Comparison of ENCODE assay signal across 1 cellular context in the genomic region with DNA sequence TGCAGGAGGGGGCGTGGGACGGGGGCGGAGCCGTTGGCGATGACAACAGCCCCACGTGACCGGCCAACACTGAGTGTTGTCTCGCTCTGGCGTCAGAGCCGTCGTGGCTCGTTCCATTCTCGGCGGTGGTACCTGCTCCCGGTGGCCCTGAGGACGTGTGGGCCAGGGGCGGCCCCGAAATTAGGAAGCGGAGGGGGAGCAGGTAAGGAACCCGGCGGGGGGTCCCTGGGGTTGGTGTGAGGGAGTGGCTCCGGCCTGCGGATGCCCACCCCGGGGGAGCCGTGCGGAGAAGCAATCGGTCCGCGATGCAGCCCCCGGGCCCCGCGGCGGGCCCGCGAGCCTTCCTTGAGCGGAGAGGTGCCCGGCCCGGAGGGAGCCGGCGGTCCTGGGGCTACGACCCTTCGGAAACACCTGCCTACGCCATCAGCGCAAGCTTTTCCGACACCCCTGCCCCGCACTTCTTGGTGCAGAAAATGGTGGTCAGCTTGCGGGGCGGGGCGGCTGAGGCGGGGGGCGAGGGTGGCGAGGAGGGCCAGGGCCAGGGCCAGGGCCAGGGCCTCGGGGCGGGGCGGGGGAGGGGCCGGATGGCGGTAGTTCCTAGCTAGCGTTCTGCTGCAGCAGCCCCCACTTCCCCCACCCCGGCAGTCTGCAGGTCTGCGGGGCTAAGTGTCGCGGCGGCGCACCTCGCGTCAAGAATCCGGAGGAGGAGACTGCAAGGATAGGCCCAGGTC.
TF ChIP-seq lines count a peak whose summit lies in the region.

A gene with protein sequence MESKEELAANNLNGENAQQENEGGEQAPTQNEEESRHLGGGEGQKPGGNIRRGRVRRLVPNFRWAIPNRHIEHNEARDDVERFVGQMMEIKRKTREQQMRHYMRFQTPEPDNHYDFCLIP (plus strand): TSS at position 72 of the 731 bp plus-strand sequence. CDS start 1,046 bp downstream, outside the sequence.

TF ChIP-seq in GM12878, 131 proteins besides CTCF, POLR2A, EP300 and RAD21 (continued from another document):
- TF ChIP-seq, protein P1, sequence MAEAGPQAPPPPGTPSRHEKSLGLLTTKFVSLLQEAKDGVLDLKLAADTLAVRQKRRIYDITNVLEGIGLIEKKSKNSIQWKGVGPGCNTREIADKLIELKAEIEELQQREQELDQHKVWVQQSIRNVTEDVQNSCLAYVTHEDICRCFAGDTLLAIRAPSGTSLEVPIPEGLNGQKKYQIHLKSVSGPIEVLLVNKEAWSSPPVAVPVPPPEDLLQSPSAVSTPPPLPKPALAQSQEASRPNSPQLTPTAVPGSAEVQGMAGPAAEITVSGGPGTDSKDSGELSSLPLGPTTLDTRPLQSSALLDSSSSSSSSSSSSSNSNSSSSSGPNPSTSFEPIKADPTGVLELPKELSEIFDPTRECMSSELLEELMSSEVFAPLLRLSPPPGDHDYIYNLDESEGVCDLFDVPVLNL (IDR thresholded peaks at IDR 0.05; ENCODE audit: low read depth, low read length) = no peak
- TF ChIP-seq, protein P2, sequence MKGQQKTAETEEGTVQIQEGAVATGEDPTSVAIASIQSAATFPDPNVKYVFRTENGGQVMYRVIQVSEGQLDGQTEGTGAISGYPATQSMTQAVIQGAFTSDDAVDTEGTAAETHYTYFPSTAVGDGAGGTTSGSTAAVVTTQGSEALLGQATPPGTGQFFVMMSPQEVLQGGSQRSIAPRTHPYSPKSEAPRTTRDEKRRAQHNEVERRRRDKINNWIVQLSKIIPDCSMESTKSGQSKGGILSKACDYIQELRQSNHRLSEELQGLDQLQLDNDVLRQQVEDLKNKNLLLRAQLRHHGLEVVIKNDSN (IDR thresholded peaks at IDR 0.05; ENCODE audit: borderline replicate concordance, extremely low read length, insufficient read depth, low read depth, low read length) = peak; percentile 92
- TF ChIP-seq BHLHE40 (IDR thresholded peaks at IDR 0.05; ENCODE audit: borderline replicate concordance in 1 of 2, low read depth in 2 of 2, low read length in 1 of 2) = peak in 1 of 2 experiments; percentile 44; a peak in 1 of 4 replicates
- peak; percentile 44; the same call in 1 of the 2 replicates for TF ChIP-seq RAD51 (IDR thresholded peaks at IDR 0.05)
- TF ChIP-seq, protein P3, sequence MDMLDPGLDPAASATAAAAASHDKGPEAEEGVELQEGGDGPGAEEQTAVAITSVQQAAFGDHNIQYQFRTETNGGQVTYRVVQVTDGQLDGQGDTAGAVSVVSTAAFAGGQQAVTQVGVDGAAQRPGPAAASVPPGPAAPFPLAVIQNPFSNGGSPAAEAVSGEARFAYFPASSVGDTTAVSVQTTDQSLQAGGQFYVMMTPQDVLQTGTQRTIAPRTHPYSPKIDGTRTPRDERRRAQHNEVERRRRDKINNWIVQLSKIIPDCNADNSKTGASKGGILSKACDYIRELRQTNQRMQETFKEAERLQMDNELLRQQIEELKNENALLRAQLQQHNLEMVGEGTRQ (IDR thresholded peaks at IDR 0.05; ENCODE audit: borderline replicate concordance, low read depth, low read length) = peak; percentile 50
- TF ChIP-seq SRF (IDR thresholded peaks at IDR 0.05; ENCODE audit: low read depth in 2 of 2, low read length in 2 of 2) = no peak
- TF ChIP-seq, protein P4, sequence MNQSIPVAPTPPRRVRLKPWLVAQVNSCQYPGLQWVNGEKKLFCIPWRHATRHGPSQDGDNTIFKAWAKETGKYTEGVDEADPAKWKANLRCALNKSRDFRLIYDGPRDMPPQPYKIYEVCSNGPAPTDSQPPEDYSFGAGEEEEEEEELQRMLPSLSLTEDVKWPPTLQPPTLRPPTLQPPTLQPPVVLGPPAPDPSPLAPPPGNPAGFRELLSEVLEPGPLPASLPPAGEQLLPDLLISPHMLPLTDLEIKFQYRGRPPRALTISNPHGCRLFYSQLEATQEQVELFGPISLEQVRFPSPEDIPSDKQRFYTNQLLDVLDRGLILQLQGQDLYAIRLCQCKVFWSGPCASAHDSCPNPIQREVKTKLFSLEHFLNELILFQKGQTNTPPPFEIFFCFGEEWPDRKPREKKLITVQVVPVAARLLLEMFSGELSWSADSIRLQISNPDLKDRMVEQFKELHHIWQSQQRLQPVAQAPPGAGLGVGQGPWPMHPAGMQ (IDR thresholded peaks at IDR 0.05; ENCODE audit: borderline replicate concordance) = no peak
- TF ChIP-seq CREB1 (IDR thresholded peaks at IDR 0.05; ENCODE audit: low read depth) = peak; percentile 61; the same call in 1 of the 2 replicates
- TF ChIP-seq EGR1 (IDR thresholded peaks at IDR 0.05; ENCODE audit: borderline replicate concordance in 1 of 2, low read depth in 2 of 2, low read length in 2 of 2) = peak in 1 of 2 experiments; percentile 70; a peak in 2 of 3 replicates
